In the genomic region with DNA sequence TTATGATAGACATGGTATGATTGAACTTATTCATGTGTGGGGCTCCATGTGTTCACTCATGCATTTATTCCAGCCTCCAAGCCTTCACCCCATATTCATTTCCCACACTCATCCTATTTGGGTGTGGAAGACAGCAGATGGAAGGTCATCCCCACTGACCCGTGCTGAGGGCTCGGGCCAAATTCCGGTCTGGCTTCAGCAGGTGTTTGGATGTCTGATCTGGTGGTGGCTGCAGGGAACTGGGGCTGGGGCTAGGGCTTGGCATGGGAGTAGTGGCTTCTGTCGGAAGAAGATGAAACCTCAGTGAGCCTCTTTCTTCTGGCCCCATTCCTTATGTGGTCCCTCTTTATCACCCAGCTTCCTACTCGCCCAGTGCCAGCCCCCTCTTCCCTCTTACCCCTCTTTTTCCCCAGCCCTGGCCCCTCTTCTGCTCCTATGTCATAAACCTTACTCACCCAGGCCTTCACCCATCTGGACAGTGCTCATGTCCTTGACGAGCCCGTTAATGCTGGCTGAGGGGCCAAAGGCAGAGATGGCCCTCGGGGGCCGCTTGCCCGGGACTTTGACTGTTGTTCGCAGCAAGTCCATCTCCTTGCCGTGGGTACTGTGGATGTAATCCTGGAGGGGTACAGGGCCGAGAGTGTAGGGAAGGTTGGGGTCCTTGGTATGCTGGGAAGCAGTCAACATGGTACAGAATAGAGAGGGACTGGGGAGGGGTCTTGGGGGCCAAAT, we compare ENCODE assay signal across 29 cellular contexts.
"Had no signal": no experiment of that assay in that cellular context is flagged by ENCODE, and none has a peak within 500 bp of the region (broad histone marks: within the 10 kb centered on the region; RNA-seq: fewer than 3 reads in every experiment).

No MANE protein-coding gene starts in this region.

- H3K27ac Mint-ChIP-seq: activated CD4-positive, alpha-beta T cell treated with anti-CD3 and anti-CD28 coated beads for 36 hours; activated T-helper 17 cell treated with anti-CD3 and anti-CD28 coated beads, Interleukin-2, amount 50 U/mL, for 72 hours; natural killer cell treated with Interleukin-12 subunit alpha and Interleukin-12 subunit beta and Interleukin-15 and Interleukin-18, amount 100 ng/mL, for 72 hours; stimulated activated naive CD8-positive, alpha-beta T cell treated with anti-CD3 and anti-CD28 coated beads, Interleukin-15, Interleukin-2, amounts not matched to agents 100 ng/mL and 50 ng/mL, for 24 hours; WTC11 had no signal

- H3K36me3 ChIP-seq: breast epithelium, sigmoid colon, thyroid gland, upper lobe of right lung had no signal

- ATAC-seq: activated CD4-positive, alpha-beta T cell treated with anti-CD3 and anti-CD28 coated beads for 36 hours; activated T-helper 17 cell treated with anti-CD3 and anti-CD28 coated beads, Interleukin-2, amount 50 U/mL, for 72 hours; heart right ventricle; natural killer cell treated with Interleukin-12 subunit alpha and Interleukin-12 subunit beta and Interleukin-15 and Interleukin-18, amount 100 ng/mL, for 72 hours; SK-N-SH treated with all-trans-retinoic acid at 6 μM for 48 hours; upper lobe of right lung; WTC11 had no signal

- H3K36me3 Mint-ChIP-seq: WTC11 had no signal

- H3K9me3 Mint-ChIP-seq: activated T-cell treated with anti-CD3 and anti-CD28 coated beads, Interleukin-2, amount 50 U/mL, for 24 hours; activated T-helper 17 cell treated with anti-CD3 and anti-CD28 coated beads, Interleukin-2, amount 50 U/mL, for 72 hours; natural killer cell treated with Interleukin-12 subunit alpha and Interleukin-12 subunit beta and Interleukin-15 and Interleukin-18, amount 100 ng/mL, for 72 hours; stimulated activated naive CD8-positive, alpha-beta T cell treated with anti-CD3 and anti-CD28 coated beads, Interleukin-15, Interleukin-2, amounts not matched to agents 100 ng/mL and 50 ng/mL, for 24 hours; WTC11 had no signal

- H3K4me3 Mint-ChIP-seq: activated CD4-positive, alpha-beta T cell treated with anti-CD3 and anti-CD28 coated beads for 36 hours; activated naive CD8-positive, alpha-beta T cell; activated T-cell treated with anti-CD3 and anti-CD28 coated beads, Interleukin-2, amount 50 U/mL, for 24 hours; activated T-helper 17 cell treated with anti-CD3 and anti-CD28 coated beads, Interleukin-2, amount 50 U/mL, for 72 hours; natural killer cell treated with Interleukin-12 subunit alpha and Interleukin-12 subunit beta and Interleukin-15 and Interleukin-18, amount 100 ng/mL, for 72 hours; stimulated activated naive CD8-positive, alpha-beta T cell treated with anti-CD3 and anti-CD28 coated beads, Interleukin-15, Interleukin-2, amounts not matched to agents 100 ng/mL and 50 ng/mL, for 24 hours; WTC11 had no signal

- H3K27ac ChIP-seq: breast epithelium, coronary artery, heart right ventricle, sigmoid colon, spleen, thyroid gland, upper lobe of right lung had no signal

- H3K4me3 ChIP-seq: breast epithelium, coronary artery, heart right ventricle, lung, sigmoid colon, spleen, thyroid gland, upper lobe of right lung had no signal

- H3K27me3 Mint-ChIP-seq: activated CD4-positive, alpha-beta T cell treated with anti-CD3 and anti-CD28 coated beads for 36 hours; activated naive CD8-positive, alpha-beta T cell; activated T-cell treated with anti-CD3 and anti-CD28 coated beads, Interleukin-2, amount 50 U/mL, for 24 hours; activated T-helper 17 cell treated with anti-CD3 and anti-CD28 coated beads, Interleukin-2, amount 50 U/mL, for 72 hours; natural killer cell treated with Interleukin-12 subunit alpha and Interleukin-12 subunit beta and Interleukin-15 and Interleukin-18, amount 100 ng/mL, for 72 hours; stimulated activated naive CD8-positive, alpha-beta T cell treated with anti-CD3 and anti-CD28 coated beads, Interleukin-15, Interleukin-2, amounts not matched to agents 100 ng/mL and 50 ng/mL, for 24 hours had no signal

- H3K9me3 ChIP-seq: breast epithelium, heart right ventricle, sigmoid colon, spleen, thyroid gland, upper lobe of right lung had no signal

- DNase-seq: activated CD4-positive, alpha-beta T cell treated with anti-CD3 and anti-CD28 coated beads for 36 hours; activated CD4-positive, alpha-beta T cell treated with anti-CD3 and anti-CD28 coated beads, Interleukin-2, amount 50 U/mL, for 4 hours; activated CD8-positive, alpha-beta memory T cell treated with anti-CD3 and anti-CD28 coated beads for 24 hours; activated CD8-positive, alpha-beta memory T cell treated with anti-CD3 and anti-CD28 coated beads, Interleukin-2, amount 50 U/mL, for 4 hours; activated T-cell treated with anti-CD3 and anti-CD28 coated beads, Interleukin-2, amount 50 U/mL, for 24 hours; amniotic stem cell; erythroblast; foreskin fibroblast; heart right ventricle; kidney; nucleus accumbens; retina; sigmoid colon; spleen; stimulated activated CD4-positive, alpha-beta T cell treated with anti-CD3 and anti-CD28 coated beads, Interleukin-4, amount 100 ng/mL, for 24 hours; substantia nigra; T-helper 1 cell; T-helper 9 cell; thyroid gland; upper lobe of right lung had no signal

- H3K4me1 Mint-ChIP-seq: activated CD4-positive, alpha-beta T cell treated with anti-CD3 and anti-CD28 coated beads for 36 hours had no signal
